Comparison of ENCODE assay signal across 9 cellular contexts in the genomic region with DNA sequence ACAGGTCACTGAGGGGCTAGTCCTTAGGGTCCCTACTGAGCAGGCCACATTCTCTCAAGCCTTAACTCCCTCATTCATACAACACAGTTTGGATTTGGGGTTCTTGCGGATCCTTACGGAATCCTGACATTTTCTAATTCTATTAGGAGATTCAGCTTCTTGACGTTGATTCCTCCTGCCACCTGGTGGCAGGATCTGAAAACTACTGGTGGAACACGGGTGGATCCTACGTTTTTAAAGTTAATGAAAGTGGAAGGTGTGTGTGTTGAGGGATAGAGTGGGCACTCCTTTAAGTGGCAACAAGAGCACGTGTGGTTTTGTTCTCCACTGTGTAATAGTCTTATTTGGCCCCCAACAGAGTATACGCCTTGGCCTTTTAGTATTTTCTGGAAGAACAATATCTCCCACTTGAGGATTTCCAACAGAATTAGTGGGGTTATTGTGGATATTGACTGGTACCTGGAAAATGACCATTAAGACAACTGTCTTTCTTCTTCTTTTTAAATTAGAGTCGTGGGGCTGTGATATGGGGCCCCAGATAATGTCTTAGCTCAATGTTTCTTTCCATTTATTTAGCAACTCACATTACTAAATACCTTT. TPM values are rescaled to one million over a fixed set of nuclear protein-coding genes. Genes with fewer than 3 reads are reported as not detected.
DNase-seq lines count a peak whose midpoint lies in the region; ATAC-seq, FAIRE-seq and TF ChIP-seq lines count a peak whose summit lies in the region.
"Had no signal": no experiment of that assay in that cellular context is flagged by ENCODE, and none has a peak within 500 bp of the region (broad histone marks: within the 10 kb centered on the region; RNA-seq: fewer than 3 reads in every experiment).

No MANE protein-coding gene starts in this region.

- peak overlapping the region; percentile 72 for H3K4me2 ChIP-seq in PC-3 (ENCODE audit: low read length)
- H3K4me2 ChIP-seq: BLaER1 had no signal

- no peaks in the 10 kb centered on the region for H3K27me3 ChIP-seq in PC-3 (ENCODE audit: low read length)
- H3K27me3 ChIP-seq: BLaER1 had no signal

- POLR2A ChIA-PET in PC-3 (lab: Charles Lee; ENCODE audit: unreplicated experiment), result interaction anchor here (0.6 kb wide), 1 partner anchor 71 kb away, joined by 4 read pairs; no protein-coding TSS in a partner anchor

- H3K4me3 ChIP-seq in PC-3 (ENCODE audit: low read length), result peak overlapping the region; percentile 33; the same call in 1 of the 2 replicates
- H3K4me3 ChIP-seq in fibroblast of villous mesenchyme (ENCODE audit: low read depth, low read length), result no peak overlapping the region
- H3K4me3 ChIP-seq: BLaER1 had no signal

- H3K9me3 ChIP-seq in PC-3 (ENCODE audit: low read length), result no peaks in the 10 kb centered on the region
- H3K9me3 ChIP-seq: BLaER1 had no signal

- no peaks in the 10 kb centered on the region for H3K36me3 Mint-ChIP-seq in activated T-helper 1 cell treated with anti-CD3 and anti-CD28 coated beads, Interleukin-12 subunit alpha, Interleukin-12 subunit beta, Interleukin-2, Interleukin-4 antibody, amounts not matched to agents 30 ng/mL and 10 ng/mL and 1 ng/mL, durations not matched to agents 14 hours and 24 hours and 36 hours (ENCODE audit: low read depth)
- H3K36me3 Mint-ChIP-seq in osteocyte (ENCODE audit: unreplicated experiment), result no peaks in the 10 kb centered on the region

- DNase-seq in DMS 273 (lab: John Stamatoyannopoulos, UW; ENCODE audit: unreplicated experiment) (peak; percentile 82), DMS 273 treated with DMSO at 0.1 percent for 48 hours (lab: John Stamatoyannopoulos, UW) (no peak), PC-3 (peak; percentile 76), fibroblast of villous mesenchyme (ENCODE audit: low read depth) (peak; percentile 68), osteocyte (ENCODE audit: extremely low spot score, unreplicated experiment) (no peak), urothelium cell line (ENCODE audit: low spot score) (peak; percentile 48)
- DNase-seq in activated T-helper 1 cell treated with anti-CD3 and anti-CD28 coated beads, Interleukin-12 subunit alpha, Interleukin-12 subunit beta, Interleukin-2, Interleukin-4 antibody, amounts not matched to agents 30 ng/mL and 10 ng/mL and 1 ng/mL, durations not matched to agents 14 hours and 24 hours and 36 hours (ENCODE audit: low spot score), result peak; percentile 46

- H2AFZ ChIP-seq in PC-3 (ENCODE audit: low read length), result peak overlapping the region; percentile 70

- no peak overlapping the region for H3K27ac ChIP-seq in PC-3 (ENCODE audit: low read length)
- H3K27ac ChIP-seq: BLaER1 had no signal

- H3K4me1 Mint-ChIP-seq in activated T-helper 1 cell treated with anti-CD3 and anti-CD28 coated beads, Interleukin-12 subunit alpha, Interleukin-12 subunit beta, Interleukin-2, Interleukin-4 antibody, amounts not matched to agents 30 ng/mL and 10 ng/mL and 1 ng/mL, durations not matched to agents 14 hours and 24 hours and 36 hours (ENCODE audit: low read depth), result peaks cover 41% of the 10 kb centered on the region
- H3K4me1 Mint-ChIP-seq in osteocyte (ENCODE audit: unreplicated experiment), result peaks cover 10% of the 10 kb centered on the region

- CTCF ChIA-PET in PC-3 (lab: Charles Lee), result interaction anchor here (0.6 kb wide), 2 partner anchors 90 to 693 kb away, joined by 6 to 9 read pairs; a partner anchor contains a TSS

- TF ChIP-seq CTCF in PC-3 (conservative IDR thresholded peaks at IDR 0.05; ENCODE audit: low read depth, low read length), result peak; percentile 75
- peak; percentile 89 for TF ChIP-seq CTCF in fibroblast of villous mesenchyme (IDR thresholded peaks at IDR 0.05; ENCODE audit: insufficient read depth, low read depth, low read length)
- peak; percentile 85 for TF ChIP-seq CTCF in osteocyte (IDR thresholded peaks at IDR 0.05)

- H3K4me3 Mint-ChIP-seq in activated T-helper 1 cell treated with anti-CD3 and anti-CD28 coated beads, Interleukin-12 subunit alpha, Interleukin-12 subunit beta, Interleukin-2, Interleukin-4 antibody, amounts not matched to agents 30 ng/mL and 10 ng/mL and 1 ng/mL, durations not matched to agents 14 hours and 24 hours and 36 hours, result no peak overlapping the region
- no peak overlapping the region for H3K4me3 Mint-ChIP-seq in osteocyte (ENCODE audit: unreplicated experiment)

- H4K20me1 ChIP-seq in PC-3 (ENCODE audit: low read length), result no peaks in the 10 kb centered on the region
- H4K20me1 ChIP-seq: BLaER1 had no signal

- no peaks in the 10 kb centered on the region for H3K9me3 Mint-ChIP-seq in activated T-helper 1 cell treated with anti-CD3 and anti-CD28 coated beads, Interleukin-12 subunit alpha, Interleukin-12 subunit beta, Interleukin-2, Interleukin-4 antibody, amounts not matched to agents 30 ng/mL and 10 ng/mL and 1 ng/mL, durations not matched to agents 14 hours and 24 hours and 36 hours
- H3K9me3 Mint-ChIP-seq in osteocyte (ENCODE audit: unreplicated experiment), result no peaks in the 10 kb centered on the region

- no peaks in the 10 kb centered on the region for H3K4me1 ChIP-seq in PC-3 (ENCODE audit: insufficient read depth, low read length)
- H3K4me1 ChIP-seq: BLaER1 had no signal

- no peak for FAIRE-seq in urothelium cell line (lab: Jason Lieb, UNC)

- H3K79me2 ChIP-seq in PC-3 (ENCODE audit: low read length), result no peaks in the 10 kb centered on the region

- H3K36me3 ChIP-seq in PC-3 (ENCODE audit: low read depth, low read length), result no peaks in the 10 kb centered on the region
- H3K36me3 ChIP-seq: BLaER1 had no signal

- H3F3A ChIP-seq in PC-3 (ENCODE audit: low read length, unreplicated experiment), result no peaks in the 10 kb centered on the region

- peak overlapping the region; percentile 15 for H3K27ac Mint-ChIP-seq in activated T-helper 1 cell treated with anti-CD3 and anti-CD28 coated beads, Interleukin-12 subunit alpha, Interleukin-12 subunit beta, Interleukin-2, Interleukin-4 antibody, amounts not matched to agents 30 ng/mL and 10 ng/mL and 1 ng/mL, durations not matched to agents 14 hours and 24 hours and 36 hours
- H3K27ac Mint-ChIP-seq in osteocyte (ENCODE audit: unreplicated experiment), result no peak overlapping the region

- H3K27me3 Mint-ChIP-seq in activated T-helper 1 cell treated with anti-CD3 and anti-CD28 coated beads, Interleukin-12 subunit alpha, Interleukin-12 subunit beta, Interleukin-2, Interleukin-4 antibody, amounts not matched to agents 30 ng/mL and 10 ng/mL and 1 ng/mL, durations not matched to agents 14 hours and 24 hours and 36 hours (ENCODE audit: insufficient read depth), result no peaks in the 10 kb centered on the region
- H3K27me3 Mint-ChIP-seq in osteocyte (ENCODE audit: unreplicated experiment), result no peaks in the 10 kb centered on the region

- intact Hi-C loops in PC-3 (cut with micrococcal nuclease), result loop anchor here (2.0 kb wide), 2 partner anchors 55 to 377 kb away; no protein-coding TSS in a partner anchor
- intact Hi-C loops in activated T-helper 1 cell treated with anti-CD3 and anti-CD28 coated beads, Interleukin-12 subunit alpha, Interleukin-12 subunit beta, Interleukin-2, Interleukin-4 antibody, amounts not matched to agents 30 ng/mL and 10 ng/mL and 1 ng/mL, durations not matched to agents 14 hours and 24 hours and 36 hours (cut with micrococcal nuclease), result loop anchor here (1.0 to 2.0 kb wide), 6 partner anchors 22 to 377 kb away; a partner anchor contains a TSS

- no TSS peak for BruUV-seq in PC-3 (replicated peaks; lab: Mats Ljungman, UMichigan)

- no peak overlapping the region for H3K9ac ChIP-seq in PC-3 (ENCODE audit: low read length)
- H3K9ac ChIP-seq: BLaER1 had no signal

- ATAC-seq in HG03571 (IDR thresholded peaks at IDR 0.05; ENCODE audit: unreplicated experiment), result peak; percentile 64
- peak; percentile 74 for ATAC-seq in PC-3

- H3K9me2 ChIP-seq in PC-3 (replicated peaks; ENCODE audit: low read length), result no peaks in the 10 kb centered on the region

RNA-seq across cellular contexts. Expression of a gene that starts 25.2 kb away (rescaled TPM):
- total RNA-seq in PC-3 (2014; rRNA removed), result not detected in 2 replicates
- total RNA-seq in activated T-helper 1 cell treated with anti-CD3 and anti-CD28 coated beads, Interleukin-12 subunit alpha, Interleukin-12 subunit beta, Interleukin-2, Interleukin-4 antibody, amounts not matched to agents 30 ng/mL and 10 ng/mL and 1 ng/mL, durations not matched to agents 14 hours and 24 hours and 36 hours, result 0.60 and 0.66 TPM in 2 replicates
- 0.32 and 0.43 TPM in 2 replicates for total RNA-seq in fibroblast of villous mesenchyme
- total RNA-seq in osteocyte, result not detected in 2 replicates

Comparison
In these comparisons a context has a peak if more than half of its experiments do, and no peak if none do; other contexts are left out.
1. DNase-seq: peak in DMS 273 (single experiment), PC-3 (single experiment), activated T-helper 1 cell treated with anti-CD3 and anti-CD28 coated beads, Interleukin-12 subunit alpha, Interleukin-12 subunit beta, Interleukin-2, Interleukin-4 antibody, amounts not matched to agents 30 ng/mL and 10 ng/mL and 1 ng/mL, durations not matched to agents 14 hours and 24 hours and 36 hours (single experiment), fibroblast of villous mesenchyme (single experiment) and urothelium cell line (single experiment); none in DMS 273 treated with DMSO at 0.1 percent for 48 hours (single experiment) and osteocyte (single experiment).
2. Peak in every context shown above with its lines, with median percentiles within 50 percentile points of each other: CTCF ChIP-seq.